Comparison of ENCODE assay signal across 9 cellular contexts in genomic region chrX:53188763-53189162, GRCh38. TPM values are rescaled to one million over a fixed set of nuclear protein-coding genes. Genes with fewer than 3 reads are reported as not detected.
DNase-seq lines count a peak whose midpoint lies in the region; ATAC-seq, FAIRE-seq and TF ChIP-seq lines count a peak whose summit lies in the region.
"Had no signal": no experiment of that assay in that cellular context is flagged by ENCODE, and none has a peak within 500 bp of the region (broad histone marks: within the 10 kb centered on the region; RNA-seq: fewer than 3 reads in every experiment).

No MANE protein-coding gene starts in this region.

- H3K27ac Mint-ChIP-seq in activated CD4-positive, alpha-beta T cell treated with anti-CD3 and anti-CD28 coated beads, Interleukin-2, amount 10 ng/mL, durations not matched to agents 7 days and 5 days = no peak overlapping the region

- FAIRE-seq in D721Med (lab: Jason Lieb, UNC) = no peak

- H3K4me3 Mint-ChIP-seq in activated CD4-positive, alpha-beta T cell treated with anti-CD3 and anti-CD28 coated beads, Interleukin-2, amount 10 ng/mL, durations not matched to agents 7 days and 5 days = no peak overlapping the region

- H3K36me3 Mint-ChIP-seq in activated CD4-positive, alpha-beta T cell treated with anti-CD3 and anti-CD28 coated beads, Interleukin-2, amount 10 ng/mL, durations not matched to agents 7 days and 5 days (ENCODE audit: low read depth) = peaks cover 2% of the 10 kb centered on the region

- ATAC-seq in HG02938 (IDR thresholded peaks at IDR 0.05; ENCODE audit: unreplicated experiment) (peak; percentile 76), HG03025 (IDR thresholded peaks at IDR 0.05; ENCODE audit: low FRiP score, unreplicated experiment) (no peak)

- H3K9me3 ChIP-seq in vagina = no peaks in the 10 kb centered on the region

- H3K36me3 ChIP-seq in vagina = peaks cover 0 to 14% of the 10 kb centered on the region in 2 donors

- TF ChIP-seq POLR2A in vagina (IDR thresholded peaks at IDR 0.05) = no peak

- H3K27ac ChIP-seq in vagina = no peak overlapping the region

- H3K4me3 ChIP-seq in vagina = no peak overlapping the region

- intact Hi-C loops in vagina (cut with DNase I) = no loop called here

- POLR2A ChIA-PET in activated CD4-positive, alpha-beta T cell treated with anti-CD3 and anti-CD28 coated beads, Interleukin-2, amount 10 ng/mL, durations not matched to agents 7 days and 5 days (lab: Charles Lee) = no interaction called here

- peak; percentile 26 to 43 for DNase-seq in activated CD4-positive, alpha-beta T cell treated with anti-CD3 and anti-CD28 coated beads, Interleukin-2, amount 50 U/mL, for 48 hours
- DNase-seq in activated CD4-positive, alpha-beta T cell treated with anti-CD3 and anti-CD28 coated beads, Interleukin-2, amount 10 ng/mL, durations not matched to agents 7 days and 5 days = no peak
- peak; percentile 60 to 73 for DNase-seq in activated T-cell treated with anti-CD3 and anti-CD28 coated beads, Interleukin-2, amount 50 U/mL, for 48 hours
- peak; percentile 11 to 38 (median 18) for DNase-seq in stimulated activated CD4-positive, alpha-beta T cell treated with anti-CD3 and anti-CD28 coated beads, TNF-alpha, amount 100 ng/mL, for 48 hours (ENCODE audit: low read depth in 3 of 3)
- DNase-seq in vagina (ENCODE audit: extremely low spot score in 2 of 2) (no peak), D721Med (ENCODE audit: insufficient read length, low spot score) (no peak)
- DNase-seq: activated CD4-positive, alpha-beta T cell treated with anti-CD3 and anti-CD28 coated beads for 1 hour had no signal

- TF ChIP-seq CTCF in vagina (IDR thresholded peaks at IDR 0.05) (no peak), D721Med (IDR thresholded peaks at IDR 0.05; ENCODE audit: insufficient read depth, missing control alignments) (no peak)

- peaks cover 13% of the 10 kb centered on the region for H3K4me1 Mint-ChIP-seq in activated CD4-positive, alpha-beta T cell treated with anti-CD3 and anti-CD28 coated beads, Interleukin-2, amount 10 ng/mL, durations not matched to agents 7 days and 5 days

- no peaks in the 10 kb centered on the region for H3K27me3 ChIP-seq in vagina

- H3K27me3 Mint-ChIP-seq in activated CD4-positive, alpha-beta T cell treated with anti-CD3 and anti-CD28 coated beads, Interleukin-2, amount 10 ng/mL, durations not matched to agents 7 days and 5 days = no peaks in the 10 kb centered on the region

- no peaks in the 10 kb centered on the region for H3K9me3 Mint-ChIP-seq in activated CD4-positive, alpha-beta T cell treated with anti-CD3 and anti-CD28 coated beads, Interleukin-2, amount 10 ng/mL, durations not matched to agents 7 days and 5 days

- no peaks in the 10 kb centered on the region for H3K4me1 ChIP-seq in vagina

- CTCF ChIA-PET in activated CD4-positive, alpha-beta T cell treated with anti-CD3 and anti-CD28 coated beads, Interleukin-2, amount 10 ng/mL, durations not matched to agents 7 days and 5 days (lab: Charles Lee) = interaction anchor here (0.6 to 1.8 kb wide), 2 partner anchors 12 to 460 kb away, joined by 4 to 5 read pairs; no protein-coding TSS in a partner anchor

RNA-seq across cellular contexts. Expression of gene KDM5C, which starts 36.2 kb away (rescaled TPM):
- total RNA-seq in activated CD4-positive, alpha-beta T cell treated with anti-CD3 and anti-CD28 coated beads, Interleukin-2, amount 10 ng/mL, durations not matched to agents 7 days and 5 days = 10 to 100 TPM; 77.2 to 81.2 TPM
- 123 TPM for total RNA-seq in vagina

Comparison
In these comparisons a context has a peak if more than half of its experiments do, and no peak if none do; other contexts are left out.
1. DNase-seq: peak in activated CD4-positive, alpha-beta T cell treated with anti-CD3 and anti-CD28 coated beads, Interleukin-2, amount 50 U/mL, for 48 hours (2 of 2), activated T-cell treated with anti-CD3 and anti-CD28 coated beads, Interleukin-2, amount 50 U/mL, for 48 hours (2 of 2) and stimulated activated CD4-positive, alpha-beta T cell treated with anti-CD3 and anti-CD28 coated beads, TNF-alpha, amount 100 ng/mL, for 48 hours (3 of 3); none in activated CD4-positive, alpha-beta T cell treated with anti-CD3 and anti-CD28 coated beads, Interleukin-2, amount 10 ng/mL, durations not matched to agents 7 days and 5 days (single experiment), vagina (0 of 2) and D721Med (single experiment).